In the genomic region with DNA sequence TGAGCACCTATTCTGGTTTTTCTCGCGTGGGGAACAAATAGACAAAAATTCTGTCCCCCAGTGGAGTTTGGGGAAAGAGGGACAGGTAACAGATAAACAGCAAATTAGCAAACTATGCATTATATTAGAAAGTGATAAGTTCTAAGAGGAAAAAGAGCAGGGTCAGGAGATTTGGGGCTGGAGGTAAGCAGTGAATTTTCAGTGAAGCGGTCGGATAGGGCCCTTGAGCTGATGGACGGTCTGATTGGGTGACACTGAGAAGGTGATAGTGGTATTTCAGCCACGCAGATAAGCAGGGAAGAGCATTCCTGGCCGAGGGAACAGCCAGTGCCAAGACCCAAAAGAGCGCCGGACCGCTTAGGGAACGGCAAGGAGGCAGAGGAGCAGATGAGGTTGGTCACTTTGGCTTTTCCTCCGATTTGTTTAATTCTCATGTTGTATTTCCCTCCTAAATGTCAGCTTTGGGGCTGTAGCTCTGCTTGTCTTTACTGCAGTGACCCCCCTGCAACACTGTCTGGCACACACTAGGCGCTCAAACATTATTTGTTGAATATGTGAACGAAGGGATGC, we compare ENCODE assay signal across 9 cellular contexts. TPM values are rescaled to one million over a fixed set of nuclear protein-coding genes. Genes with fewer than 3 reads are reported as not detected.
DNase-seq lines count a peak whose midpoint lies in the region; ATAC-seq, FAIRE-seq and TF ChIP-seq lines count a peak whose summit lies in the region.
"Had no signal": no experiment of that assay in that cellular context is flagged by ENCODE, and none has a peak within 500 bp of the region (broad histone marks: within the 10 kb centered on the region; RNA-seq: fewer than 3 reads in every experiment).

No MANE protein-coding gene starts in this region.

- peak overlapping the region; percentile 43 for H3K4me2 ChIP-seq in parathyroid adenoma (ENCODE audit: low read length)

- H3K36me3 ChIP-seq in SJCRH30 (no peaks in the 10 kb centered on the region), parathyroid adenoma (ENCODE audit: control insufficient read depth, insufficient read depth, low read length) (no peaks in the 10 kb centered on the region)

- peaks cover 4% of the 10 kb centered on the region; the same call in 1 of the 2 replicates for H3K27me3 ChIP-seq in SJCRH30
- no peaks in the 10 kb centered on the region for H3K27me3 ChIP-seq in parathyroid adenoma (ENCODE audit: control insufficient read depth, insufficient read depth, low read length)

- no peak for FAIRE-seq in D721Med (lab: Jason Lieb, UNC)
- FAIRE-seq: islet of Langerhans had no signal

- no peaks in the 10 kb centered on the region for H3K9me3 ChIP-seq in SJCRH30 (replicated peaks)
- H3K9me3 ChIP-seq in parathyroid adenoma (ENCODE audit: control insufficient read depth, low read length): no peaks in the 10 kb centered on the region

- H3K4me1 ChIP-seq in SJCRH30 (peaks cover 3% of the 10 kb centered on the region; the same call in 1 of the 2 replicates), parathyroid adenoma (no peaks in the 10 kb centered on the region)

- H2AFZ ChIP-seq in parathyroid adenoma: peak overlapping the region; percentile 75

- H3K27ac ChIP-seq in SJCRH30 (no peak overlapping the region), parathyroid adenoma (no peak overlapping the region)

- H3K79me2 ChIP-seq in parathyroid adenoma: no peaks in the 10 kb centered on the region

- DNase-seq in GM10266 (ENCODE audit: extremely low spot score) (peak; percentile 38), SJCRH30 (peak in 1 of 2 experiments; percentile 21), fibroblast of pulmonary artery (ENCODE audit: low read depth) (no peak), D721Med (ENCODE audit: insufficient read length, low spot score) (no peak), SHP77 (lab: John Stamatoyannopoulos, UW) (no peak)

- H3K9ac ChIP-seq in parathyroid adenoma: no peak overlapping the region

- no peak for TF ChIP-seq CTCF in GM10266 (IDR thresholded peaks at IDR 0.05; ENCODE audit: control insufficient read depth, insufficient read depth, low read depth, missing control alignments)
- no peak for TF ChIP-seq CTCF in fibroblast of pulmonary artery (IDR thresholded peaks at IDR 0.05; ENCODE audit: low read length, missing control alignments)
- no peak for TF ChIP-seq CTCF in parathyroid adenoma (IDR thresholded peaks at IDR 0.05)
- no peak for TF ChIP-seq CTCF in D721Med (IDR thresholded peaks at IDR 0.05; ENCODE audit: insufficient read depth, missing control alignments)

- H3K4me3 ChIP-seq in SJCRH30 (peak overlapping the region; percentile 56), fibroblast of pulmonary artery (replicated peaks; ENCODE audit: low read depth, low read length) (peak overlapping the region; percentile 40), parathyroid adenoma (ENCODE audit: low read depth, low read length) (no peak overlapping the region)

- ATAC-seq in GM21423 (IDR thresholded peaks at IDR 0.05; ENCODE audit: unreplicated experiment): no peak
- no peak for ATAC-seq in HG03108 (IDR thresholded peaks at IDR 0.05; ENCODE audit: unreplicated experiment)

RNA-seq across cellular contexts. Expression of a gene that starts 1.0 kb away (rescaled TPM):
- total RNA-seq in SJCRH30 (2014; rRNA removed; shearing (Covaris generic)): 6.3 and 8.1 TPM in 2 replicates
